Comparison of ENCODE assay signal across 8 cellular contexts in genomic region chr5:95731571-95732554, GRCh38. TPM values are rescaled to one million over a fixed set of nuclear protein-coding genes. Genes with fewer than 3 reads are reported as not detected.
DNase-seq lines count a peak whose midpoint lies in the region; ATAC-seq and TF ChIP-seq lines count a peak whose summit lies in the region.

No MANE protein-coding gene starts in this region.

- no peaks in the 10 kb centered on the region for H3K79me2 ChIP-seq in OCI-LY3 (ENCODE audit: low read length)

- DNase-seq in GM13977 (ENCODE audit: low spot score) (peak; percentile 30), heart right ventricle (peak; percentile 46 to 66), pons (ENCODE audit: low spot score) (peak; percentile 41), cerebellar nuclear complex (lab: John Stamatoyannopoulos, UW) (no peak)

- no peaks in the 10 kb centered on the region for H3K9me3 Mint-ChIP-seq in activated naive CD8-positive, alpha-beta T cell (ENCODE audit: low read depth)

- peak overlapping the region; percentile 77 for H3K9ac ChIP-seq in OCI-LY3 (ENCODE audit: low read length)

- in situ Hi-C loops in GM13977 (cut with MboI; ENCODE audit: low pct_unique_long_range_greater_than_20kb, low sequenced_read_pairs, unreplicated experiment) = no loop called here

- ATAC-seq in HG02973 (IDR thresholded peaks at IDR 0.05; ENCODE audit: unreplicated experiment) = peak; percentile 8
- ATAC-seq in heart right ventricle = peak; percentile 17 to 68 (median 33)

- no peak overlapping the region for H3K27ac Mint-ChIP-seq in activated naive CD8-positive, alpha-beta T cell

- peak overlapping the region; percentile 7; the same call in 1 of the 2 replicates for H3K27ac ChIP-seq in 22Rv1
- H3K27ac ChIP-seq in OCI-LY3 (ENCODE audit: low read length) = no peak overlapping the region
- H3K27ac ChIP-seq in heart right ventricle = peak overlapping the region; percentile 79 to 98 (median 93)

- 1 to 2% methylated on average over 51 to 64 of the region's 64 CpGs for WGBS in heart right ventricle, 2 donors

- H3K4me1 Mint-ChIP-seq in activated naive CD8-positive, alpha-beta T cell (ENCODE audit: low read depth) = peaks cover 25% of the 10 kb centered on the region

- peak overlapping the region; percentile 98 for H2AFZ ChIP-seq in OCI-LY3 (ENCODE audit: low read depth, low read length)

- H3K4me1 ChIP-seq in OCI-LY3 (ENCODE audit: low read length) (peaks cover 22% of the 10 kb centered on the region), heart right ventricle (peaks cover 0 to 75% (median 48%) of the 10 kb centered on the region in 9 donors)

- H3K9me3 ChIP-seq in OCI-LY3 (ENCODE audit: insufficient read depth, low read length) (no peaks in the 10 kb centered on the region), heart right ventricle (no peaks in the 10 kb centered on the region)

- H3K4me3 ChIP-seq in OCI-LY3 (ENCODE audit: low read length) (peak overlapping the region; percentile 99), heart right ventricle (peak overlapping the region; percentile 56 to 84 (median 78))

- H3K4me2 ChIP-seq in OCI-LY3 (ENCODE audit: low read length) = peak overlapping the region; percentile 93

- H3K36me3 Mint-ChIP-seq in activated naive CD8-positive, alpha-beta T cell = no peaks in the 10 kb centered on the region

- intact Hi-C loops in heart right ventricle (cut with DNase I) = loop anchor here in 9 of 10 donors (2.0 to 10.0 kb wide), 7 partner anchors 40 to 115 kb away; partner anchors contain the start of gene RFESD (in 3 of the 9)

- peak overlapping the region; percentile 86 for H3K4me3 Mint-ChIP-seq in activated naive CD8-positive, alpha-beta T cell

- TF ChIP-seq CTCF in 22Rv1 (IDR thresholded peaks at IDR 0.05) = no peak
- TF ChIP-seq CTCF in GM13977 (IDR thresholded peaks at IDR 0.05; ENCODE audit: extremely low read depth, insufficient read depth, missing control alignments) = no peak
- no peak for TF ChIP-seq CTCF in OCI-LY3 (IDR thresholded peaks at IDR 0.05; ENCODE audit: low read depth, low read length)
- peak in 1 of 9 donors; percentile 4 for TF ChIP-seq CTCF in heart right ventricle (IDR thresholded peaks at IDR 0.05)

- peaks cover 27% of the 10 kb centered on the region for H3K27me3 Mint-ChIP-seq in activated naive CD8-positive, alpha-beta T cell

- H3K36me3 ChIP-seq in OCI-LY3 (replicated peaks; ENCODE audit: low read depth, low read length) (no peaks in the 10 kb centered on the region), heart right ventricle (peaks cover 0 to 13% (median 0%) of the 10 kb centered on the region in 9 donors)

- H3K27me3 ChIP-seq in OCI-LY3 (ENCODE audit: low read depth, low read length) (no peaks in the 10 kb centered on the region), heart right ventricle (peaks cover 0 to 9% (median 0%) of the 10 kb centered on the region in 7 donors)

- H4K20me1 ChIP-seq in OCI-LY3 (ENCODE audit: insufficient read depth, low read length) = no peaks in the 10 kb centered on the region

RNA-seq across cellular contexts. Expression of gene RHOBTB3, which starts 0.7 kb away (rescaled TPM):
- 100 to 1,000 TPM in 2 of 10 donors, 10 to 100 TPM in 8; 73.1 to 124 (median 94.4) TPM for total RNA-seq in heart right ventricle
- polyA plus RNA-seq in heart right ventricle = 10 to 100 TPM; 15.0 to 30.4 TPM

RNA-seq across cellular contexts. Expression of gene SPATA9, which starts 49.1 kb away (rescaled TPM):
- total RNA-seq in heart right ventricle = not detected
- polyA plus RNA-seq in heart right ventricle = under 1 TPM; 0.13 to 0.59 TPM

Comparison
In these comparisons a context has a peak if more than half of its experiments do, and no peak if none do; other contexts are left out.
1. DNase-seq: peak in GM13977 (single experiment), heart right ventricle (2 of 2) and pons (single experiment); none in cerebellar nuclear complex (0 of 2).